18 cellular contexts compared by ENCODE assay signal in genomic region chr3:46222435-46223161, GRCh38. TPM values are rescaled to one million over a fixed set of nuclear protein-coding genes. Genes with fewer than 3 reads are reported as not detected.
DNase-seq lines count a peak whose midpoint lies in the region; ATAC-seq, FAIRE-seq and TF ChIP-seq lines count a peak whose summit lies in the region.
"Had no signal": no experiment of that assay in that cellular context is flagged by ENCODE, and none has a peak within 500 bp of the region (broad histone marks: within the 10 kb centered on the region; RNA-seq: fewer than 3 reads in every experiment).

No MANE protein-coding gene starts in this region.

- TF ChIP-seq CTCF in K562 (IDR thresholded peaks at IDR 0.05 in 2 of 3, conservative IDR thresholded peaks at IDR 0.05 in 1 of 3; ENCODE audit: insufficient read depth in 2 of 3, low read depth in 1 of 3, low read length in 3 of 3) = no peak

- no peak overlapping the region for H3K27ac ChIP-seq in K562 (ENCODE audit: extremely low read depth, low read depth, low read length)
- H3K27ac ChIP-seq in neuronal stem cell (replicated peaks; ENCODE audit: low read length) = no peak overlapping the region
- H3K27ac ChIP-seq: breast epithelium had no signal

- peaks cover 5% of the 10 kb centered on the region for H3K4me1 Mint-ChIP-seq in T-helper 2 cell treated with Interferon-gamma antibody and Interleukin-4, amounts not matched to agents 5 μg/mL and 100 μg/mL, for 36 hours (ENCODE audit: low read depth)

- in situ Hi-C loops in K562 (cut with MboI) = no loop called here

- FAIRE-seq in GM12891 (lab: Jason Lieb, UNC) (peak; percentile 69), K562 (lab: Jason Lieb, UNC) (no peak)

- WGBS in K562 (ENCODE audit: insufficient coverage, low coverage, missing lambda C conversion rate) = 2% methylated on average over 7 of the region's 7 CpGs
- no CpG with 5 or more reads among the region's 7 CpGs for WGBS in neuronal stem cell (ENCODE audit: extremely low coverage in 2 of 2, insufficient read length in 2 of 2, insufficient replicate concordance in 1 of 2), 2 donors

- no peak overlapping the region for H3K4ac ChIP-seq in neuronal stem cell (ENCODE audit: low read length)

- POLR2A ChIA-PET in K562 (lab: Yijun Ruan, JAX) = interaction anchor here (0.8 kb wide), 1 partner anchor 9 kb away, joined by 3 read pairs; no protein-coding TSS in a partner anchor

- H2AFZ ChIP-seq in K562 (ENCODE audit: low read depth, low read length) (no peak overlapping the region), neuronal stem cell (ENCODE audit: low read length) (no peak overlapping the region)

- intact Hi-C loops in K562 (cut with micrococcal nuclease) = no loop called here

- H3K36me3 ChIP-seq in K562 (ENCODE audit: control insufficient read depth, insufficient read depth, low read length) (no peaks in the 10 kb centered on the region), neuronal stem cell (replicated peaks in 1 of 2; ENCODE audit: control insufficient read depth in 2 of 2, insufficient read depth in 2 of 2, low read length in 2 of 2) (no peaks in the 10 kb centered on the region)
- H3K36me3 ChIP-seq: BE2C, breast epithelium, MG63 had no signal

- H2BK5ac ChIP-seq in neuronal stem cell (ENCODE audit: low read length) = no peak overlapping the region

- H3K23ac ChIP-seq in neuronal stem cell (ENCODE audit: low read depth, low read length, poor library complexity) = no peak overlapping the region

- no peaks in the 10 kb centered on the region for H3K4me1 ChIP-seq in K562 (replicated peaks in 1 of 2; ENCODE audit: control insufficient read depth in 2 of 2, insufficient read depth in 2 of 2, low read length in 2 of 2)
- no peaks in the 10 kb centered on the region for H3K4me1 ChIP-seq in neuronal stem cell (ENCODE audit: control insufficient read depth in 2 of 2, insufficient read depth in 1 of 2, low read depth in 1 of 2, low read length in 2 of 2)
- H3K4me1 ChIP-seq: BE2C, breast epithelium had no signal

- H4K8ac ChIP-seq in neuronal stem cell (ENCODE audit: low read depth, low read length) = no peak overlapping the region

- no peak for TF ChIP-seq RAD21 in K562 (CRISPR knock-in tag; conservative IDR thresholded peaks at IDR 0.05 in 1 of 2, IDR thresholded peaks at IDR 0.05 in 1 of 2)

- TF ChIP-seq POLR2A in GM12891 (IDR thresholded peaks at IDR 0.05; ENCODE audit: low read depth, low read length) = no peak
- TF ChIP-seq POLR2A in K562 (conservative IDR thresholded peaks at IDR 0.05) = no peak

- H3K9me3 ChIP-seq in K562 (replicated peaks; ENCODE audit: control insufficient read depth, insufficient read depth, low read depth, low read length) = no peaks in the 10 kb centered on the region
- H3K9me3 ChIP-seq in neuronal stem cell (replicated peaks in 1 of 2; ENCODE audit: control insufficient read depth in 2 of 2, insufficient read depth in 1 of 2, low read depth in 1 of 2, low read length in 2 of 2) = no peaks in the 10 kb centered on the region
- H3K9me3 ChIP-seq: BE2C, MG63 had no signal

- DNase-seq in GM12891 (ENCODE audit: insufficient read length, low spot score) = no peak
- DNase-seq in NOMO-1 treated with DMSO at 0.1 percent for 48 hours (lab: John Stamatoyannopoulos, UW; ENCODE audit: unreplicated experiment) = peak; percentile 98
- no peak for DNase-seq in K562 (ENCODE audit: extremely low read depth in 1 of 4, low spot score in 3 of 4)
- no peak for DNase-seq in neuronal stem cell (ENCODE audit: low spot score)
- DNase-seq in NCI-H2081 (lab: John Stamatoyannopoulos, UW) = no peak
- DNase-seq in H4 (ENCODE audit: low spot score) = no peak
- no peak for DNase-seq in T-helper 2 cell treated with Interferon-gamma antibody and Interleukin-4, amounts not matched to agents 5 μg/mL and 100 μg/mL, for 36 hours (ENCODE audit: low spot score)
- DNase-seq in NCI-H1694 (lab: John Stamatoyannopoulos, UW) = no peak
- DNase-seq: activated T-cell treated with anti-CD3 and anti-CD28 coated beads for 4 hours, BE2C, DMS53, foreskin melanocyte, MG63, NCI-H2171 had no signal

- peaks cover 2% of the 10 kb centered on the region for H3K36me3 Mint-ChIP-seq in T-helper 2 cell treated with Interferon-gamma antibody and Interleukin-4, amounts not matched to agents 5 μg/mL and 100 μg/mL, for 36 hours (ENCODE audit: low read depth)
- H3K36me3 Mint-ChIP-seq: activated naive CD4-positive, alpha-beta T cell treated with anti-CD3 and anti-CD28 coated beads, Interleukin-2, amount 50 U/mL, for 72 hours had no signal

- H3K9me3 Mint-ChIP-seq in T-helper 2 cell treated with Interferon-gamma antibody and Interleukin-4, amounts not matched to agents 5 μg/mL and 100 μg/mL, for 36 hours = peaks cover 11% of the 10 kb centered on the region

- no peak for TF ChIP-seq EP300 in K562 (IDR thresholded peaks at IDR 0.05; ENCODE audit: low read length)

- no peak for ATAC-seq in K562
- ATAC-seq: activated naive CD4-positive, alpha-beta T cell treated with anti-CD3 and anti-CD28 coated beads, Interleukin-2, amount 50 U/mL, for 72 hours had no signal

- H3K18ac ChIP-seq in neuronal stem cell (ENCODE audit: low read length) = no peak overlapping the region

- H3K79me2 ChIP-seq in K562 (ENCODE audit: control insufficient read depth, insufficient read depth, low read length) = no peaks in the 10 kb centered on the region

- H3K14ac ChIP-seq in neuronal stem cell (ENCODE audit: low read length) = peak overlapping the region; percentile 64

- no peak overlapping the region for H2AK5ac ChIP-seq in neuronal stem cell (ENCODE audit: low read depth, low read length)

- H3K27ac Mint-ChIP-seq in T-helper 2 cell treated with Interferon-gamma antibody and Interleukin-4, amounts not matched to agents 5 μg/mL and 100 μg/mL, for 36 hours = no peak overlapping the region
- H3K27ac Mint-ChIP-seq: activated naive CD4-positive, alpha-beta T cell treated with anti-CD3 and anti-CD28 coated beads, Interleukin-2, amount 50 U/mL, for 72 hours had no signal

- H2BK120ac ChIP-seq in neuronal stem cell (ENCODE audit: low read depth, low read length) = no peak overlapping the region

- H3K27me3 Mint-ChIP-seq in T-helper 2 cell treated with Interferon-gamma antibody and Interleukin-4, amounts not matched to agents 5 μg/mL and 100 μg/mL, for 36 hours (ENCODE audit: low read depth) = peaks cover 77% of the 10 kb centered on the region

- H3K4me3 Mint-ChIP-seq in T-helper 2 cell treated with Interferon-gamma antibody and Interleukin-4, amounts not matched to agents 5 μg/mL and 100 μg/mL, for 36 hours = no peak overlapping the region

- H4K91ac ChIP-seq in neuronal stem cell (ENCODE audit: low read depth, low read length, poor library complexity) = no peak overlapping the region

- BruUV-seq in K562 (replicated peaks; lab: Mats Ljungman, UMichigan) = no TSS peak

- H3K4me2 ChIP-seq in K562 (ENCODE audit: insufficient read depth, low read length) (no peak overlapping the region), neuronal stem cell (ENCODE audit: insufficient read depth, low read length, poor library complexity, severe bottlenecking) (no peak overlapping the region)

- CTCF ChIA-PET in K562 (lab: Yijun Ruan, JAX; ENCODE audit: low intra/inter-chr PET ratio) = interaction anchor here (0.6 kb wide), 1 partner anchor 450 kb away, joined by 3 read pairs; no protein-coding TSS in a partner anchor

- no peaks in the 10 kb centered on the region for H3K9me1 ChIP-seq in K562 (ENCODE audit: control insufficient read depth, insufficient read depth, low read length)

- H2BK12ac ChIP-seq in neuronal stem cell (ENCODE audit: low read length) = no peak overlapping the region

- no peaks in the 10 kb centered on the region for H3K79me1 ChIP-seq in neuronal stem cell (ENCODE audit: low read depth, low read length)

- no peak overlapping the region for H2BK15ac ChIP-seq in neuronal stem cell (ENCODE audit: low read length)

- H3K4me3 ChIP-seq in K562 = no peak overlapping the region
- H3K4me3 ChIP-seq in neuronal stem cell (ENCODE audit: low read length in 2 of 2) = no peak overlapping the region
- H3K4me3 ChIP-seq: breast epithelium, MG63 had no signal

- H3K9ac ChIP-seq in K562 (ENCODE audit: insufficient read depth in 1 of 2, low read depth in 2 of 2, low read length in 2 of 2) (no peak overlapping the region), neuronal stem cell (ENCODE audit: low read depth, low read length, poor library complexity) (peak overlapping the region; percentile 37)

- H3K27me3 ChIP-seq in K562 (ENCODE audit: control insufficient read depth in 2 of 2, insufficient read depth in 2 of 2, low read length in 2 of 2) = no peaks in the 10 kb centered on the region; a peak in 1 of 5 replicates
- H3K27me3 ChIP-seq in neuronal stem cell (ENCODE audit: control insufficient read depth in 3 of 3, insufficient read depth in 3 of 3, low read depth in 1 of 3, low read length in 3 of 3) = no peaks in the 10 kb centered on the region
- H3K27me3 ChIP-seq: BE2C, breast epithelium, MG63 had no signal

- no peaks in the 10 kb centered on the region for H4K20me1 ChIP-seq in K562 (replicated peaks; ENCODE audit: control insufficient read depth, insufficient read depth, low read length)

RNA-seq across cellular contexts. Expression of gene CCR1, which starts 14.5 kb away (rescaled TPM):
- 4.8 TPM for polyA plus RNA-seq in GM12891 (2012; ENCODE audit: low read depth, missing spikeins)
- not detected in 2 replicates for total RNA-seq in K562 (2011; cell fraction: chromatin; rRNA removed; ENCODE audit: low replicate concordance)
- not detected in 2 replicates for total RNA-seq in K562 (2011; cell fraction: nucleolus; rRNA removed)
- total RNA-seq in K562 (2011; cell fraction: nucleoplasm; rRNA removed) = not detected in 2 replicates
- total RNA-seq in K562 (2014; rRNA removed) = not detected in 2 replicates
- total RNA-seq in K562 (2014; rRNA removed; fragmentation: Illumina TruSeq; extraction: Trizol) = not detected in 2 replicates
- not detected in 2 replicates for total RNA-seq in K562 (2015; rRNA removed; fragmentation: Illumina TruSeq; extraction: Trizol)
- total RNA-seq in K562 (2021) = 0.09 TPM in 1 of 2 replicates, not detected in the other
- polyA plus RNA-seq in K562 (2011; rRNA removed) = not detected in 2 replicates
- not detected in 2 replicates for polyA plus RNA-seq in K562 (2011; cell fraction: cytosol; rRNA removed)
- not detected in 2 replicates for polyA plus RNA-seq in K562 (2011; cell fraction: nucleus; rRNA removed)
- not detected in 2 replicates for polyA plus RNA-seq in K562 (2012)
- not detected in 2 replicates for polyA plus RNA-seq in K562 (2014; fragmentation: Illumina TruSeq; extraction: Trizol)
- polyA plus RNA-seq in K562 (2014; fragmentation: Nextera tagmentation; extraction: Ambion mirVana) = not detected
- polyA plus RNA-seq in K562 (2014; rRNA removed) = not detected in 2 replicates
- not detected in 2 replicates for polyA minus RNA-seq in K562 (2011; rRNA and poly(A)+ RNA removed)
- polyA minus RNA-seq in K562 (2011; cell fraction: cytosol; rRNA and poly(A)+ RNA removed) = not detected in 2 replicates
- polyA minus RNA-seq in K562 (2011; cell fraction: nucleus; rRNA and poly(A)+ RNA removed) = not detected in 2 replicates
- 0.04 TPM for polyA plus RNA-seq in neuronal stem cell (2013, experiment 1 of 2)
- 0.04 TPM for polyA plus RNA-seq in neuronal stem cell (2013, experiment 2 of 2)
- 0.08 and 0.35 TPM in 2 replicates for total RNA-seq in H4 (2014; rRNA removed; shearing (Covaris generic))
- total RNA-seq: osteocyte had no signal

RNA-seq across cellular contexts. Expression of gene CCR3, which starts 19.7 kb away (rescaled TPM):
- 0.41 TPM for polyA plus RNA-seq in GM12891 (2012; ENCODE audit: low read depth, missing spikeins)
- not detected in 2 replicates for total RNA-seq in K562 (2011; cell fraction: chromatin; rRNA removed; ENCODE audit: low replicate concordance)
- total RNA-seq in K562 (2011; cell fraction: nucleolus; rRNA removed) = not detected in 2 replicates
- not detected in 2 replicates for total RNA-seq in K562 (2011; cell fraction: nucleoplasm; rRNA removed)
- total RNA-seq in K562 (2014; rRNA removed) (not detected in 2 replicates), K562 (2014; rRNA removed; fragmentation: Illumina TruSeq; extraction: Trizol) (not detected in 2 replicates), K562 (2015; rRNA removed; fragmentation: Illumina TruSeq; extraction: Trizol) (not detected in 2 replicates), K562 (2021) (not detected in 2 replicates)
- polyA plus RNA-seq in K562 (2011; rRNA removed) (not detected in 2 replicates), K562 (2014; fragmentation: Illumina TruSeq; extraction: Trizol) (not detected in 2 replicates), K562 (2014; fragmentation: Nextera tagmentation; extraction: Ambion mirVana) (not detected), K562 (2014; rRNA removed) (not detected in 2 replicates)
- polyA plus RNA-seq in K562 (2011; cell fraction: cytosol; rRNA removed) = not detected in 2 replicates
- polyA plus RNA-seq in K562 (2011; cell fraction: nucleus; rRNA removed) = not detected in 2 replicates
- polyA plus RNA-seq in K562 (2012) = not detected in 2 replicates
- polyA minus RNA-seq in K562 (2011; rRNA and poly(A)+ RNA removed) = not detected in 2 replicates
- polyA minus RNA-seq in K562 (2011; cell fraction: cytosol; rRNA and poly(A)+ RNA removed) = not detected in 2 replicates
- polyA minus RNA-seq in K562 (2011; cell fraction: nucleus; rRNA and poly(A)+ RNA removed) = not detected in 2 replicates
- not detected for polyA plus RNA-seq in neuronal stem cell (2013, experiment 1 of 2)
- not detected for polyA plus RNA-seq in neuronal stem cell (2013, experiment 2 of 2)
- total RNA-seq in H4 (2014; rRNA removed; shearing (Covaris generic)) = 0.27 and 0.29 TPM in 2 replicates
- total RNA-seq: activated naive CD4-positive, alpha-beta T cell treated with anti-CD3 and anti-CD28 coated beads, Interleukin-2, amount 50 U/mL, for 72 hours; breast epithelium; osteocyte; subcutaneous adipose tissue had no signal
